Comparison of ENCODE assay signal across 1 cellular context in genomic region chr22:29320546-29320945, GRCh38.
TF ChIP-seq lines count a peak whose summit lies in the region.

No MANE protein-coding gene starts in this region.

TF ChIP-seq in GM12878, 131 proteins besides CTCF, POLR2A, EP300 and RAD21 (continued from another document):
- no peak for TF ChIP-seq TAF1 (IDR thresholded peaks at IDR 0.05; ENCODE audit: borderline replicate concordance, low read depth, low read length)
TF ChIP-seq in GM12878: peak in this region for 0.
